ENCODE assay signal across 23 cellular contexts in genomic region chr13:45582533-45583076, GRCh38. TPM values are rescaled to one million over a fixed set of nuclear protein-coding genes. Genes with fewer than 3 reads are reported as not detected.
A peak's percentile ranks its signal among the peaks of the same experiment; 100 is the strongest.
DNase-seq lines count a peak whose midpoint lies in the region; ATAC-seq, FAIRE-seq and TF ChIP-seq lines count a peak whose summit lies in the region.
"Had no signal": no experiment of that assay in that cellular context is flagged by ENCODE, and none has a peak within 500 bp of the region (broad histone marks: within the 10 kb centered on the region; RNA-seq: fewer than 3 reads in every experiment).

No MANE protein-coding gene starts in this region.

- H3K4me1 ChIP-seq in K562 (replicated peaks in 1 of 2; ENCODE audit: control insufficient read depth in 2 of 2, insufficient read depth in 2 of 2, low read length in 2 of 2) (no peaks in the 10 kb centered on the region), HepG2 (ENCODE audit: insufficient read depth, low read length) (no peaks in the 10 kb centered on the region), right lobe of liver (peaks cover 0 to 4% (median 0%) of the 10 kb centered on the region in 4 donors), ovary (ENCODE audit: insufficient read depth) (no peaks in the 10 kb centered on the region)
- H3K4me1 ChIP-seq: BE2C, BLaER1 had no signal

- H3K36me3 ChIP-seq in K562 (ENCODE audit: control insufficient read depth, insufficient read depth, low read length) (no peaks in the 10 kb centered on the region), HepG2 (replicated peaks in 1 of 2; ENCODE audit: control insufficient read depth in 1 of 2, insufficient read depth in 2 of 2, low read length in 2 of 2) (no peaks in the 10 kb centered on the region), right lobe of liver (no peaks in the 10 kb centered on the region), ovary (no peaks in the 10 kb centered on the region)
- H3K36me3 ChIP-seq: BE2C, BLaER1 had no signal

- TF ChIP-seq CTCF in K562 (IDR thresholded peaks at IDR 0.05 in 2 of 3, conservative IDR thresholded peaks at IDR 0.05 in 1 of 3; ENCODE audit: insufficient read depth in 2 of 3, low read depth in 1 of 3, low read length in 3 of 3): no peak
- TF ChIP-seq CTCF in HepG2 (CRISPR knock-in tag; IDR thresholded peaks at IDR 0.05): no peak
- TF ChIP-seq CTCF in right lobe of liver (IDR thresholded peaks at IDR 0.05): no peak
- TF ChIP-seq CTCF in ovary (IDR thresholded peaks at IDR 0.05): no peak

- H4K20me1 ChIP-seq in K562 (replicated peaks; ENCODE audit: control insufficient read depth, insufficient read depth, low read length) (no peaks in the 10 kb centered on the region), HepG2 (ENCODE audit: insufficient read depth, low read length) (no peaks in the 10 kb centered on the region)
- H4K20me1 ChIP-seq: BLaER1 had no signal

- no peaks in the 10 kb centered on the region for H3K9me3 ChIP-seq in K562 (replicated peaks; ENCODE audit: control insufficient read depth, insufficient read depth, low read depth, low read length)
- no peaks in the 10 kb centered on the region for H3K9me3 ChIP-seq in HepG2 (ENCODE audit: low read length)
- H3K9me3 ChIP-seq in right lobe of liver: no peaks in the 10 kb centered on the region
- no peaks in the 10 kb centered on the region for H3K9me3 ChIP-seq in ovary
- H3K9me3 ChIP-seq: BE2C, Caco-2 had no signal

- H3K4me3 ChIP-seq in K562 (no peak overlapping the region), HepG2 (replicated peaks in 1 of 3; ENCODE audit: insufficient read depth in 1 of 3, low read depth in 2 of 3, low read length in 3 of 3) (no peak overlapping the region), right lobe of liver (no peak overlapping the region), ovary (no peak overlapping the region)
- H3K4me3 ChIP-seq: BLaER1 had no signal

- no peak overlapping the region for H3K9ac ChIP-seq in K562 (ENCODE audit: insufficient read depth in 1 of 2, low read depth in 2 of 2, low read length in 2 of 2)
- H3K9ac ChIP-seq in HepG2 (ENCODE audit: insufficient read depth, low read depth, low read length): no peak overlapping the region
- H3K9ac ChIP-seq: BLaER1 had no signal

- 0% methylated on average over 3 of the region's 3 CpGs for WGBS in K562 (ENCODE audit: insufficient coverage, low coverage, missing lambda C conversion rate)
- WGBS in HepG2 (ENCODE audit: low lambda C conversion rate): 14% methylated on average over 3 of the region's 3 CpGs
- 33% methylated on average over 3 of the region's 3 CpGs for WGBS in right lobe of liver (ENCODE audit: insufficient coverage, low coverage, low lambda C conversion rate, missing lambda C conversion rate)
- WGBS in ovary, 3 donors: 36 to 53% (median 38%) methylated on average over 3 of the region's 3 CpGs

- H2AFZ ChIP-seq in K562 (ENCODE audit: low read depth, low read length): no peak overlapping the region
- no peak overlapping the region for H2AFZ ChIP-seq in HepG2 (ENCODE audit: low read length)

- intact Hi-C loops in K562 (cut with micrococcal nuclease): no loop called here
- intact Hi-C loops in HepG2 (cut with micrococcal nuclease; ENCODE audit: unreplicated experiment): no loop called here
- intact Hi-C loops in right lobe of liver (cut with DNase I): no loop called here
- intact Hi-C loops in ovary (cut with DNase I): no loop called here

- FAIRE-seq in K562 (lab: Jason Lieb, UNC): no peak
- no peak for FAIRE-seq in HepG2 (lab: Jason Lieb, UNC)
- FAIRE-seq: A204.1, D721Med, G401.6, GM12891, GM19239 had no signal

- TF ChIP-seq RAD21 in K562 (CRISPR knock-in tag; conservative IDR thresholded peaks at IDR 0.05 in 1 of 2, IDR thresholded peaks at IDR 0.05 in 1 of 2) (no peak), HepG2 (CRISPR knock-in tag; IDR thresholded peaks at IDR 0.05) (no peak)

- ATAC-seq in K562: no peak
- ATAC-seq in HepG2: no peak
- peak; percentile 54 to 90 (median 66) for ATAC-seq in right lobe of liver
- no peak for ATAC-seq in HG02884 (IDR thresholded peaks at IDR 0.05; ENCODE audit: unreplicated experiment)
- ATAC-seq in HG02623 (IDR thresholded peaks at IDR 0.05; ENCODE audit: unreplicated experiment): no peak
- ATAC-seq: CD8-positive, alpha-beta T cell had no signal

- TF ChIP-seq POLR2A in K562 (conservative IDR thresholded peaks at IDR 0.05): no peak
- no peak for TF ChIP-seq POLR2A in HepG2 (IDR thresholded peaks at IDR 0.05; ENCODE audit: insufficient read depth in 1 of 2, low read depth in 2 of 2, low read length in 2 of 2)
- TF ChIP-seq POLR2A in right lobe of liver (IDR thresholded peaks at IDR 0.05): no peak
- no peak for TF ChIP-seq POLR2A in ovary (IDR thresholded peaks at IDR 0.05)

- no peak overlapping the region for H3K27ac ChIP-seq in K562 (ENCODE audit: extremely low read depth, low read depth, low read length)
- H3K27ac ChIP-seq in HepG2 (ENCODE audit: extremely low read length, insufficient read depth, low read length): no peak overlapping the region
- H3K27ac ChIP-seq in right lobe of liver: no peak overlapping the region
- no peak overlapping the region for H3K27ac ChIP-seq in ovary
- H3K27ac ChIP-seq: BLaER1 had no signal

- no peaks in the 10 kb centered on the region for H3K9me1 ChIP-seq in K562 (ENCODE audit: control insufficient read depth, insufficient read depth, low read length)

- in situ Hi-C loops in K562 (cut with MboI) (no loop called here), HepG2 (cut with HindIII; ENCODE audit: extremely low pct_ligation_motif_present, low pct_unique_long_range_greater_than_20kb) (no loop called here)

- POLR2A ChIA-PET in K562 (lab: Yijun Ruan, JAX): no interaction called here
- POLR2A ChIA-PET in HepG2 (lab: Yijun Ruan, JAX): interaction anchor here (0.6 kb wide), 1 partner anchor 1078 kb away, joined by 3 read pairs; no protein-coding TSS in a partner anchor

- CTCF ChIA-PET in K562 (lab: Yijun Ruan, JAX; ENCODE audit: low intra/inter-chr PET ratio) (no interaction called here), HepG2 (lab: Yijun Ruan, JAX; ENCODE audit: low intra/inter-chr PET ratio, low total read pairs) (no interaction called here)

- BruUV-seq in K562 (replicated peaks; lab: Mats Ljungman, UMichigan): no TSS peak
- no TSS peak for BruUV-seq in HepG2 (replicated peaks; lab: Mats Ljungman, UMichigan)

- H3K79me2 ChIP-seq in K562 (ENCODE audit: control insufficient read depth, insufficient read depth, low read length) (no peaks in the 10 kb centered on the region), HepG2 (ENCODE audit: insufficient read depth, low read length) (no peaks in the 10 kb centered on the region)

- H3K27me3 ChIP-seq in K562 (ENCODE audit: control insufficient read depth in 2 of 2, insufficient read depth in 2 of 2, low read length in 2 of 2) (peaks cover 0 to 17% of the 10 kb centered on the region in 2 experiments; a peak in 3 of 5 replicates), HepG2 (ENCODE audit: control insufficient read depth in 1 of 2, insufficient read depth in 2 of 2, low read length in 2 of 2) (peaks cover 0 to 7% of the 10 kb centered on the region in 2 experiments; a peak in 1 of 5 replicates), right lobe of liver (no peaks in the 10 kb centered on the region), ovary (no peaks in the 10 kb centered on the region)
- H3K27me3 ChIP-seq: BE2C, BLaER1 had no signal

- no peak for TF ChIP-seq EP300 in K562 (IDR thresholded peaks at IDR 0.05; ENCODE audit: low read length)
- TF ChIP-seq EP300 in HepG2 (IDR thresholded peaks at IDR 0.05; ENCODE audit: low read depth in 2 of 2, low read length in 2 of 2): no peak
- no peak for TF ChIP-seq EP300 in HepG2 (CRISPR knock-in tag; IDR thresholded peaks at IDR 0.05; ENCODE audit: borderline replicate concordance)
- no peak for TF ChIP-seq EP300 in ovary (IDR thresholded peaks at IDR 0.05)

- DNase-seq in K562 (ENCODE audit: extremely low read depth in 1 of 4, low spot score in 3 of 4) (no peak), HepG2 (ENCODE audit: low spot score) (no peak), right lobe of liver (no peak), ovary (no peak)
- DNase-seq: 8988T; ACHN; BE2C; C1 segment of cervical spinal cord; Caco-2; Calu3; CD4-positive, alpha-beta T cell; CD8-positive, alpha-beta T cell; GF-D8 had no signal

- H3K4me2 ChIP-seq in K562 (ENCODE audit: insufficient read depth, low read length): no peak overlapping the region
- no peak overlapping the region for H3K4me2 ChIP-seq in HepG2 (ENCODE audit: low read depth, low read length)
- H3K4me2 ChIP-seq: BLaER1 had no signal

RNA-seq across cellular contexts. Expression of gene ERICH6B, which starts 32.9 kb away (rescaled TPM):
- total RNA-seq in K562 (2011; cell fraction: chromatin; rRNA removed; ENCODE audit: low replicate concordance): not detected in 2 replicates
- total RNA-seq in K562 (2011; cell fraction: nucleolus; rRNA removed): not detected in 2 replicates
- total RNA-seq in K562 (2011; cell fraction: nucleoplasm; rRNA removed): not detected in 2 replicates
- total RNA-seq in K562 (2014; rRNA removed) (not detected in 2 replicates), K562 (2014; rRNA removed; fragmentation: Illumina TruSeq; extraction: Trizol) (not detected in 2 replicates), K562 (2015; rRNA removed; fragmentation: Illumina TruSeq; extraction: Trizol) (not detected in 2 replicates), K562 (2021) (not detected in 2 replicates), HepG2 (2016; rRNA removed; fragmentation: Illumina TruSeq; extraction: Trizol) (not detected in 2 replicates), right lobe of liver (not detected), ovary (not detected)
- polyA plus RNA-seq in K562 (2011; rRNA removed) (not detected in 2 replicates), K562 (2014; fragmentation: Illumina TruSeq; extraction: Trizol) (not detected in 2 replicates), K562 (2014; fragmentation: Nextera tagmentation; extraction: Ambion mirVana) (not detected), K562 (2014; rRNA removed) (not detected in 2 replicates), HepG2 (2011; rRNA removed) (not detected in 2 replicates), ovary (not detected)
- not detected in 2 replicates for polyA plus RNA-seq in K562 (2011; cell fraction: cytosol; rRNA removed)
- not detected in 2 replicates for polyA plus RNA-seq in K562 (2011; cell fraction: nucleus; rRNA removed)
- 0.19 TPM in 1 of 2 replicates, not detected in the other for polyA plus RNA-seq in K562 (2012)
- polyA minus RNA-seq in K562 (2011; rRNA and poly(A)+ RNA removed): not detected in 2 replicates
- polyA minus RNA-seq in K562 (2011; cell fraction: cytosol; rRNA and poly(A)+ RNA removed): not detected in 2 replicates
- polyA minus RNA-seq in K562 (2011; cell fraction: nucleus; rRNA and poly(A)+ RNA removed): not detected in 2 replicates
- not detected in 2 replicates for total RNA-seq in HepG2 (2016; cell fraction: cytosol; rRNA removed; fragmentation: Illumina TruSeq; extraction: Trizol; ENCODE audit: low read depth)
- total RNA-seq in HepG2 (2016; cell fraction: insoluble cytoplasmic fraction; rRNA removed; fragmentation: Illumina TruSeq; extraction: Trizol): not detected in 2 replicates
- total RNA-seq in HepG2 (2016; cell fraction: membrane; rRNA removed; fragmentation: Illumina TruSeq; extraction: Trizol): not detected in 2 replicates
- not detected in 2 replicates for total RNA-seq in HepG2 (2016; cell fraction: nucleus; rRNA removed; fragmentation: Illumina TruSeq; extraction: Trizol)
- polyA plus RNA-seq in HepG2 (2011; cell fraction: cytosol; rRNA removed): not detected in 2 replicates
- polyA plus RNA-seq in HepG2 (2011; cell fraction: nucleus; rRNA removed): not detected in 2 replicates
- 0.42 and 0.85 TPM in 2 replicates for polyA plus RNA-seq in HepG2 (2012)
- not detected in 2 replicates for polyA plus RNA-seq in HepG2 (2016; cell fraction: cytosol; fragmentation: Illumina TruSeq; extraction: Trizol; ENCODE audit: low read depth)
- polyA plus RNA-seq in HepG2 (2016; cell fraction: insoluble cytoplasmic fraction; fragmentation: Illumina TruSeq; extraction: Trizol; ENCODE audit: low read depth): not detected in 2 replicates
- not detected in 2 replicates for polyA plus RNA-seq in HepG2 (2016; cell fraction: membrane; fragmentation: Illumina TruSeq; extraction: Trizol; ENCODE audit: low read depth)
- polyA plus RNA-seq in HepG2 (2016; cell fraction: nucleus; fragmentation: Illumina TruSeq; extraction: Trizol; ENCODE audit: insufficient read depth, low read depth): not detected in 2 replicates
- polyA minus RNA-seq in HepG2 (2011; rRNA and poly(A)+ RNA removed; ENCODE audit: low replicate concordance): not detected in 2 replicates
- not detected in 2 replicates for polyA minus RNA-seq in HepG2 (2011; cell fraction: cytosol; rRNA and poly(A)+ RNA removed)
- not detected in 2 replicates for polyA minus RNA-seq in HepG2 (2011; cell fraction: nucleus; rRNA and poly(A)+ RNA removed)
- total RNA-seq: A673; Caco-2; Calu3; CD4-positive, alpha-beta T cell; CD8-positive, alpha-beta T cell had no signal
- polyA plus RNA-seq: AG04450 had no signal

Comparison
In these comparisons a context has a peak if more than half of its experiments do, and no peak if none do; other contexts are left out.
1. ATAC-seq: peak in right lobe of liver (4 of 4); none in K562 (single experiment), HepG2 (single experiment), HG02884 (single experiment) and HG02623 (single experiment).